In the genomic region with DNA sequence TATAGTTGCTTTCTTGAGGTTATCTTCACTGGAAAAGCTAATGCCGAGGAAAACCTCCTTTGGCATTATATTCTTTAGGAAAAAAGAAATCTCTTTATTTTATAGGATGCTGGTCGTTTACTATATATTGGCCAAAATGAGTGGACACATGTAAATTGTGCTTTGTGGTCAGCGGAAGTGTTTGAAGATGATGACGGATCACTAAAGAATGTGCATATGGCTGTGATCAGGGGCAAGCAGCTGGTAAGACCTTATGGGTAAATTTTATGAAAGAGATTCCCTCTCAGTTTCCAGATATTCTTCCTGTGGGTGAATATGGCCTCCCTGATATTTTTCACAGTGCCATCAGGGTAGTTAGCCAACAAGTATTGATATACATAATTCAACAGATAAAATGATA, we compare ENCODE assay signal across 21 cellular contexts. TPM values are rescaled to one million over a fixed set of nuclear protein-coding genes. Genes with fewer than 3 reads are reported as not detected.
A peak's percentile ranks its signal among the peaks of the same experiment; 100 is the strongest.
DNase-seq lines count a peak whose midpoint lies in the region; ATAC-seq, FAIRE-seq and TF ChIP-seq lines count a peak whose summit lies in the region.
"Had no signal": no experiment of that assay in that cellular context is flagged by ENCODE, and none has a peak within 500 bp of the region (broad histone marks: within the 10 kb centered on the region; RNA-seq: fewer than 3 reads in every experiment).

No MANE protein-coding gene starts in this region.

- H3K4me1 Mint-ChIP-seq in activated T-cell treated with anti-CD3 and anti-CD28 coated beads, Interleukin-2, amount 50 U/mL, for 72 hours (ENCODE audit: low read depth) = no peaks in the 10 kb centered on the region
- peaks cover 2% of the 10 kb centered on the region for H3K4me1 Mint-ChIP-seq in T-helper 17 cell
- H3K4me1 Mint-ChIP-seq: activated CD8-positive, alpha-beta memory T cell treated with anti-CD3 and anti-CD28 coated beads, Interleukin-2, amount 10 ng/mL, durations not matched to agents 7 days and 5 days had no signal

- CTCF ChIA-PET in SK-N-SH (lab: Yijun Ruan, JAX) = interaction anchor here (1.1 kb wide), 1 partner anchor 10 kb away, joined by 3 read pairs; no protein-coding TSS in a partner anchor

- DNase-seq in activated T-cell treated with anti-CD3 and anti-CD28 coated beads, Interleukin-2, amount 50 U/mL, for 72 hours = no peak
- DNase-seq in activated T-cell treated with anti-CD3 and anti-CD28 coated beads for 4 hours (no peak), SK-N-SH (no peak), fibroblast of gingiva (ENCODE audit: low read depth) (peak; percentile 39), urothelium cell line (ENCODE audit: low spot score) (peak; percentile 21), testis (no peak), T-helper 17 cell (no peak)
- DNase-seq in activated naive CD4-positive, alpha-beta T cell treated with Interleukin-2 at 50 U/mL for 16 hours = no peak
- DNase-seq: activated CD4-positive, alpha-beta T cell treated with anti-CD3 and anti-CD28 coated beads for 1 hour; activated CD8-positive, alpha-beta memory T cell treated with anti-CD3 and anti-CD28 coated beads, Interleukin-2, amount 10 ng/mL, durations not matched to agents 7 days and 5 days; activated effector memory CD4-positive, alpha-beta T cell treated with anti-CD3 and anti-CD28 coated beads, Interleukin-2, amount 50 U/mL, for 16 hours; CD4-positive, CD25-positive, alpha-beta regulatory T cell; erythroblast; hippocampal formation; NCI-H2081; NCI-H510A treated with DMSO at 0.1 percent for 48 hours; SIG-M5; stimulated activated naive CD4-positive, alpha-beta T cell treated with Interleukin-2 at 50 U/mL for 16 hours; T-helper 9 cell had no signal

- H3K27ac Mint-ChIP-seq in activated T-cell treated with anti-CD3 and anti-CD28 coated beads, Interleukin-2, amount 50 U/mL, for 72 hours = peak overlapping the region; percentile 12
- no peak overlapping the region for H3K27ac Mint-ChIP-seq in T-helper 17 cell
- H3K27ac Mint-ChIP-seq: activated CD8-positive, alpha-beta memory T cell treated with anti-CD3 and anti-CD28 coated beads, Interleukin-2, amount 10 ng/mL, durations not matched to agents 7 days and 5 days had no signal

- no peak overlapping the region for H3K4me3 Mint-ChIP-seq in activated T-cell treated with anti-CD3 and anti-CD28 coated beads, Interleukin-2, amount 50 U/mL, for 72 hours
- H3K4me3 Mint-ChIP-seq in T-helper 17 cell = no peak overlapping the region
- H3K4me3 Mint-ChIP-seq: activated CD8-positive, alpha-beta memory T cell treated with anti-CD3 and anti-CD28 coated beads, Interleukin-2, amount 10 ng/mL, durations not matched to agents 7 days and 5 days; CD4-positive, CD25-positive, alpha-beta regulatory T cell had no signal

- H3K36me3 Mint-ChIP-seq in activated T-cell treated with anti-CD3 and anti-CD28 coated beads, Interleukin-2, amount 50 U/mL, for 72 hours (ENCODE audit: insufficient read depth in 2 of 2) = peaks cover 12 to 56% of the 10 kb centered on the region in 2 donors
- peaks cover 6% of the 10 kb centered on the region for H3K36me3 Mint-ChIP-seq in T-helper 17 cell (ENCODE audit: low read depth)

- H3K9me3 ChIP-seq in SK-N-SH = no peaks in the 10 kb centered on the region
- no peaks in the 10 kb centered on the region for H3K9me3 ChIP-seq in testis
- no peaks in the 10 kb centered on the region for H3K9me3 ChIP-seq in T-helper 17 cell (ENCODE audit: control insufficient read depth, low read length, poor library complexity, severe bottlenecking)

- intact Hi-C loops in testis (cut with DNase I; ENCODE audit: low total_unique reads) = loop anchor here (10.0 kb wide), 1 partner anchor 93 kb away; a partner anchor contains a TSS

- no peaks in the 10 kb centered on the region for H3K27me3 ChIP-seq in SK-N-SH (ENCODE audit: insufficient read depth)
- H3K27me3 ChIP-seq in testis = no peaks in the 10 kb centered on the region
- H3K27me3 ChIP-seq: dorsolateral prefrontal cortex had no signal

- no peak overlapping the region for H2AFZ ChIP-seq in SK-N-SH (ENCODE audit: low read depth)

- FAIRE-seq in urothelium cell line (lab: Jason Lieb, UNC) = no peak

- no peaks in the 10 kb centered on the region for H4K20me1 ChIP-seq in SK-N-SH (ENCODE audit: insufficient read depth)

- H3K9me2 ChIP-seq in SK-N-SH = no peaks in the 10 kb centered on the region

- TF ChIP-seq CTCF in SK-N-SH (IDR thresholded peaks at IDR 0.05) (no peak), testis (IDR thresholded peaks at IDR 0.05) (no peak)

- no peak overlapping the region for H3K27ac ChIP-seq in SK-N-SH (ENCODE audit: low read depth in 2 of 2, low read length in 1 of 2)
- no peak overlapping the region for H3K27ac ChIP-seq in testis
- H3K27ac ChIP-seq: 22Rv1 had no signal

- H3K36me3 ChIP-seq in SK-N-SH (replicated peaks in 1 of 2; ENCODE audit: control insufficient read depth in 1 of 2, insufficient read depth in 2 of 2, low read length in 1 of 2) (peaks cover 78 to 95% of the 10 kb centered on the region in 2 experiments), testis (ENCODE audit: low read depth, missing control alignments) (no peaks in the 10 kb centered on the region)

- H3K4me1 ChIP-seq in SK-N-SH (ENCODE audit: control insufficient read depth in 1 of 2, insufficient read depth in 2 of 2, low read depth in 1 of 2, low read length in 1 of 2) (no peaks in the 10 kb centered on the region), testis (no peaks in the 10 kb centered on the region)

- H3K79me2 ChIP-seq in SK-N-SH (ENCODE audit: insufficient read depth) = no peaks in the 10 kb centered on the region

- no peak for ATAC-seq in activated T-cell treated with anti-CD3 and anti-CD28 coated beads, Interleukin-2, amount 50 U/mL, for 72 hours (replicated peaks in 1 of 2)
- no peak for ATAC-seq in T-helper 17 cell
- ATAC-seq: activated CD8-positive, alpha-beta memory T cell treated with anti-CD3 and anti-CD28 coated beads, Interleukin-2, amount 10 ng/mL, durations not matched to agents 7 days and 5 days had no signal

- POLR2A ChIA-PET in SK-N-SH (lab: Yijun Ruan, JAX) = no interaction called here

- TF ChIP-seq EP300 in SK-N-SH (IDR thresholded peaks at IDR 0.05; ENCODE audit: borderline replicate concordance in 1 of 2, low read depth in 1 of 2, low read length in 1 of 2) = no peak

- no peaks in the 10 kb centered on the region for H3K9me3 Mint-ChIP-seq in activated T-cell treated with anti-CD3 and anti-CD28 coated beads, Interleukin-2, amount 50 U/mL, for 72 hours
- H3K9me3 Mint-ChIP-seq: CD4-positive, CD25-positive, alpha-beta regulatory T cell had no signal

- no peak overlapping the region for H3K9ac ChIP-seq in SK-N-SH

- no peaks in the 10 kb centered on the region for H3K27me3 Mint-ChIP-seq in activated T-cell treated with anti-CD3 and anti-CD28 coated beads, Interleukin-2, amount 50 U/mL, for 72 hours (ENCODE audit: low read depth)
- H3K27me3 Mint-ChIP-seq in T-helper 17 cell = no peaks in the 10 kb centered on the region
- H3K27me3 Mint-ChIP-seq: activated CD8-positive, alpha-beta memory T cell treated with anti-CD3 and anti-CD28 coated beads, Interleukin-2, amount 10 ng/mL, durations not matched to agents 7 days and 5 days; CD4-positive, CD25-positive, alpha-beta regulatory T cell had no signal

- 78% methylated on average over 4 of the region's 4 CpGs for WGBS in SK-N-SH (ENCODE audit: low lambda C conversion rate)
- 90 to 93% methylated on average over 4 of the region's 4 CpGs for WGBS in testis, 2 donors

- no peak overlapping the region for H3K4me2 ChIP-seq in SK-N-SH

- no peak for TF ChIP-seq POLR2A in testis (IDR thresholded peaks at IDR 0.05)

- TF ChIP-seq RAD21 in SK-N-SH (IDR thresholded peaks at IDR 0.05; ENCODE audit: low read length) = no peak

- H3K4me3 ChIP-seq in SK-N-SH (ENCODE audit: low read depth in 2 of 2, low read length in 1 of 2) (no peak overlapping the region), testis (no peak overlapping the region)
- H3K4me3 ChIP-seq: dorsolateral prefrontal cortex had no signal

- peaks cover 10% of the 10 kb centered on the region for H3F3A ChIP-seq in SK-N-SH (replicated peaks; ENCODE audit: insufficient read depth)

TF ChIP-seq in SK-N-SH, 30 proteins besides CTCF, POLR2A, EP300 and RAD21 (continues in another document):
- no peak for TF ChIP-seq MXI1 (IDR thresholded peaks at IDR 0.05; ENCODE audit: low read depth, low read length)
- TF ChIP-seq GATA2 (CRISPR knock-in tag; IDR thresholded peaks at IDR 0.05) = no peak
- TF ChIP-seq, protein P1, sequence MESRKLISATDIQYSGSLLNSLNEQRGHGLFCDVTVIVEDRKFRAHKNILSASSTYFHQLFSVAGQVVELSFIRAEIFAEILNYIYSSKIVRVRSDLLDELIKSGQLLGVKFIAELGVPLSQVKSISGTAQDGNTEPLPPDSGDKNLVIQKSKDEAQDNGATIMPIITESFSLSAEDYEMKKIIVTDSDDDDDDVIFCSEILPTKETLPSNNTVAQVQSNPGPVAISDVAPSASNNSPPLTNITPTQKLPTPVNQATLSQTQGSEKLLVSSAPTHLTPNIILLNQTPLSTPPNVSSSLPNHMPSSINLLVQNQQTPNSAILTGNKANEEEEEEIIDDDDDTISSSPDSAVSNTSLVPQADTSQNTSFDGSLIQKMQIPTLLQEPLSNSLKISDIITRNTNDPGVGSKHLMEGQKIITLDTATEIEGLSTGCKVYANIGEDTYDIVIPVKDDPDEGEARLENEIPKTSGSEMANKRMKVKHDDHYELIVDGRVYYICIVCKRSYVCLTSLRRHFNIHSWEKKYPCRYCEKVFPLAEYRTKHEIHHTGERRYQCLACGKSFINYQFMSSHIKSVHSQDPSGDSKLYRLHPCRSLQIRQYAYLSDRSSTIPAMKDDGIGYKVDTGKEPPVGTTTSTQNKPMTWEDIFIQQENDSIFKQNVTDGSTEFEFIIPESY (IDR thresholded peaks at IDR 0.05; ENCODE audit: borderline replicate concordance, low read depth) = no peak
- TF ChIP-seq TCF12 (IDR thresholded peaks at IDR 0.05) = peak; percentile 34; the same call in 1 of the 2 replicates
- no peak for TF ChIP-seq RXRA (IDR thresholded peaks at IDR 0.05; ENCODE audit: borderline replicate concordance, low read depth)
- 0 out of 2 replicates have a peak, but pooled peaks have one; percentile 12 for TF ChIP-seq JUND (IDR thresholded peaks at IDR 0.05)

RNA-seq across cellular contexts. Expression of a gene that starts 29.4 kb away (rescaled TPM):
- 1 to 10 TPM in 1 of 2 donors, under 1 TPM in 1; 0.74 to 1.4 TPM for total RNA-seq in activated T-cell treated with anti-CD3 and anti-CD28 coated beads, Interleukin-2, amount 50 U/mL, for 72 hours
- polyA plus RNA-seq in SK-N-SH (2012; rRNA removed) = 0.18 and 0.29 TPM in 2 replicates
- 0.05 and 0.12 TPM in 2 replicates for polyA plus RNA-seq in SK-N-SH (2012; cell fraction: cytosol; rRNA removed)
- polyA plus RNA-seq in SK-N-SH (2012; cell fraction: nucleus; rRNA removed) = 1.0 and 1.9 TPM in 2 replicates
- total RNA-seq in testis = 1 to 10 TPM; 4.9 to 5.7 TPM
- not detected for polyA plus RNA-seq in testis (ENCODE audit: insufficient read depth, low read depth, low replicate concordance)
- total RNA-seq in T-helper 17 cell = under 1 TPM in 1 of 2 donors, not detected in 1; 0.55 TPM
- total RNA-seq: CD4-positive, CD25-positive, alpha-beta regulatory T cell had no signal

RNA-seq across cellular contexts. Expression of a gene that starts 33.2 kb away (rescaled TPM):
- 10 to 100 TPM; 18.1 to 18.6 TPM for total RNA-seq in activated T-cell treated with anti-CD3 and anti-CD28 coated beads, Interleukin-2, amount 50 U/mL, for 72 hours
- polyA plus RNA-seq in SK-N-SH (2012; rRNA removed) (30.0 and 31.0 TPM in 2 replicates), testis (ENCODE audit: insufficient read depth, low read depth, low replicate concordance) (16.4 TPM)
- 14.4 and 22.3 TPM in 2 replicates for polyA plus RNA-seq in SK-N-SH (2012; cell fraction: cytosol; rRNA removed)
- 79.0 and 84.7 TPM in 2 replicates for polyA plus RNA-seq in SK-N-SH (2012; cell fraction: nucleus; rRNA removed)
- total RNA-seq in testis (10 to 100 TPM; 33.1 to 46.8 TPM), T-helper 17 cell (1 to 10 TPM; 9.2 to 10.0 TPM)

Comparison
In these comparisons a context has a peak if more than half of its experiments do, and no peak if none do; other contexts are left out.
1. DNase-seq: peak in fibroblast of gingiva (single experiment) and urothelium cell line (single experiment); none in activated T-cell treated with anti-CD3 and anti-CD28 coated beads, Interleukin-2, amount 50 U/mL, for 72 hours (0 of 2), activated T-cell treated with anti-CD3 and anti-CD28 coated beads for 4 hours (single experiment), SK-N-SH (single experiment), testis (single experiment), T-helper 17 cell (0 of 3) and activated naive CD4-positive, alpha-beta T cell treated with Interleukin-2 at 50 U/mL for 16 hours (single experiment).